ENCODE assay signal across 13 cellular contexts in genomic region chr22:28903719-28904118, GRCh38. TPM values are rescaled to one million over a fixed set of nuclear protein-coding genes. Genes with fewer than 3 reads are reported as not detected.
DNase-seq lines count a peak whose midpoint lies in the region; ATAC-seq and TF ChIP-seq lines count a peak whose summit lies in the region.
"Had no signal": no experiment of that assay in that cellular context is flagged by ENCODE, and none has a peak within 500 bp of the region (broad histone marks: within the 10 kb centered on the region; RNA-seq: fewer than 3 reads in every experiment).

No MANE protein-coding gene starts in this region.

- no peaks in the 10 kb centered on the region for H3K9me3 ChIP-seq in esophagus squamous epithelium
- no peaks in the 10 kb centered on the region for H3K9me3 ChIP-seq in mesodermal cell (ENCODE audit: control insufficient read depth, low read length)
- no peaks in the 10 kb centered on the region for H3K9me3 ChIP-seq in suprapubic skin
- H3K9me3 ChIP-seq: BLaER1 had no signal

- ATAC-seq in HG03354 (IDR thresholded peaks at IDR 0.05; ENCODE audit: poor library complexity, severe bottlenecking, unreplicated experiment) (no peak), GM19324 (IDR thresholded peaks at IDR 0.05; ENCODE audit: low FRiP score, unreplicated experiment) (no peak)
- ATAC-seq: stimulated activated effector memory CD8-positive, alpha-beta T cell treated with anti-CD3 and anti-CD28 coated beads, Interleukin-12 subunit alpha, Interleukin-12 subunit beta, amount 100 ng/mL, for 72 hours had no signal

- H3K4me3 ChIP-seq in esophagus squamous epithelium: no peak overlapping the region
- H3K4me3 ChIP-seq in mesodermal cell (ENCODE audit: extremely low read depth, insufficient read depth, low read length, poor library complexity, severe bottlenecking): no peak overlapping the region
- no peak overlapping the region for H3K4me3 ChIP-seq in suprapubic skin
- H3K4me3 ChIP-seq: BLaER1 had no signal

- intact Hi-C loops in esophagus squamous epithelium (cut with DNase I): no loop called here

- WGBS in esophagus squamous epithelium, 2 donors: 62 to 77% methylated on average over 2 to 4 of the region's 6 CpGs
- 90 to 97% methylated on average over 4 to 5 of the region's 6 CpGs for WGBS in mesodermal cell (ENCODE audit: insufficient coverage in 2 of 2), 2 experiments
- WGBS in suprapubic skin: 59% methylated on average over 6 of the region's 6 CpGs

- TF ChIP-seq CTCF in VCaP (conservative IDR thresholded peaks at IDR 0.05): no peak
- TF ChIP-seq CTCF in esophagus squamous epithelium (IDR thresholded peaks at IDR 0.05): no peak
- no peak for TF ChIP-seq CTCF in suprapubic skin (IDR thresholded peaks at IDR 0.05)

- H3K27me3 ChIP-seq in esophagus squamous epithelium (no peaks in the 10 kb centered on the region), suprapubic skin (no peaks in the 10 kb centered on the region)
- H3K27me3 ChIP-seq: BLaER1 had no signal

- no peaks in the 10 kb centered on the region for H3K36me3 ChIP-seq in esophagus squamous epithelium
- H3K36me3 ChIP-seq in mesodermal cell (ENCODE audit: control insufficient read depth, insufficient read depth, low read length): no peaks in the 10 kb centered on the region
- no peaks in the 10 kb centered on the region for H3K36me3 ChIP-seq in suprapubic skin
- H3K36me3 ChIP-seq: BLaER1 had no signal

- no peak for TF ChIP-seq EP300 in suprapubic skin (IDR thresholded peaks at IDR 0.05)

- DNase-seq in esophagus squamous epithelium (lab: John Stamatoyannopoulos, UW): no peak
- no peak for DNase-seq in suprapubic skin (ENCODE audit: low spot score in 2 of 2)
- no peak for DNase-seq in AG20443 (ENCODE audit: low spot score)
- DNase-seq in germinal center (ENCODE audit: low spot score): no peak
- DNase-seq: activated CD4-positive, CD25-positive, alpha-beta regulatory T cell; NCI-H1436 treated with DMSO at 0.1 percent for 48 hours; SHP77 treated with DMSO at 0.1 percent for 48 hours had no signal

- H3K4me1 ChIP-seq in esophagus squamous epithelium (peaks cover 14 to 86% (median 29%) of the 10 kb centered on the region in 3 donors), mesodermal cell (ENCODE audit: control insufficient read depth, insufficient read depth, low read length, poor library complexity, severe bottlenecking) (peaks cover 32% of the 10 kb centered on the region), suprapubic skin (peaks cover 73% of the 10 kb centered on the region)

- TF ChIP-seq POLR2A in esophagus squamous epithelium (IDR thresholded peaks at IDR 0.05) (no peak), suprapubic skin (IDR thresholded peaks at IDR 0.05) (no peak)

- H3K27ac ChIP-seq in VCaP (peak overlapping the region; percentile 71), esophagus squamous epithelium (peak overlapping the region; percentile 51 to 78 (median 66)), mesodermal cell (ENCODE audit: low read depth, low read length, severe bottlenecking) (peak overlapping the region; percentile 60), suprapubic skin (peak overlapping the region; percentile 73)
- H3K27ac ChIP-seq: BLaER1 had no signal

RNA-seq across cellular contexts. Expression of gene ZNRF3, which starts 20.3 kb away (rescaled TPM):
- total RNA-seq in esophagus squamous epithelium: 10 to 100 TPM in 1 of 4 donors, 1 to 10 TPM in 3; 6.6 to 10.9 (median 7.2) TPM
- 9.1 TPM for polyA plus RNA-seq in mesodermal cell (2013, experiment 1 of 2)
- polyA plus RNA-seq in mesodermal cell (2013, experiment 2 of 2): 6.9 TPM
- 10 to 100 TPM; 13.3 to 20.7 (median 18.4) TPM for total RNA-seq in suprapubic skin
